ENCODE assay signal across 23 cellular contexts in the genomic region with DNA sequence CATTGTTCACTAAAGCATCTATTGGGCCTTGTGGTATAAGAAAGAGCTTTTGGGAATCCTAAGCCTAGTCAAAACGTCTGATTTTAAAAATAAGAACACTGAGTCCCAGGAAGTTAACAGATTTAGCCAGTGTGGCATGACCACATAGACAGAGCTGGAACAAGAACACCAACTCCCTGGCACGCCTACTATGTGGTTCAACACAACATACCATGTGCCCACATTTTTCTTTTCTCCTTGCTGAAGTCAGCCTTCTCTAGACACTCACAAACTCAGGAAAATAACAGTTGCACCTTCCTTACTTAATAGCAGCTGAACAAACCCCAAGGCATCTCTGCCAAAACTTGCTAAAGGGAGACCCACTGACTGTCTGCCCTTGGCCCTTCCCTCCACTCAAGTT.
"Had no signal": no experiment of that assay in that cellular context is flagged by ENCODE, and none has a peak within 500 bp of the region (broad histone marks: within the 10 kb centered on the region; RNA-seq: fewer than 3 reads in every experiment).

No MANE protein-coding gene starts in this region.

- DNase-seq: activated CD4-positive, alpha-beta T cell treated with anti-CD3 and anti-CD28 coated beads for 4 hours; activated CD8-positive, alpha-beta memory T cell treated with anti-CD3 and anti-CD28 coated beads, Interleukin-2, amount 50 U/mL, for 4 hours; activated CD8-positive, alpha-beta T cell treated with anti-CD3 and anti-CD28 coated beads for 36 hours; activated effector memory CD4-positive, alpha-beta T cell treated with anti-CD3 and anti-CD28 coated beads, Interleukin-2, amount 50 U/mL, for 16 hours; activated T-cell treated with anti-CD3 and anti-CD28 coated beads, Interleukin-2, amount 50 U/mL, for 48 hours; adrenal gland; body of pancreas; effector memory CD4-positive, alpha-beta T cell; kidney; left ventricle myocardium inferior; psoas muscle; right lobe of liver; spleen; stimulated activated CD4-positive, alpha-beta T cell treated with anti-CD3 and anti-CD28 coated beads, Interleukin-1b, Interleukin-23, amount 100 ng/mL, for 48 hours; T-helper 17 cell; thyroid gland had no signal

- H3K4me2 ChIP-seq: hepatocyte had no signal

- H2AFZ ChIP-seq: hepatocyte had no signal

- H3K36me3 Mint-ChIP-seq: activated naive CD4-positive, alpha-beta T cell treated with anti-CD3 and anti-CD28 coated beads, Interleukin-2, amount 50 U/mL, for 24 hours; memory B cell; stimulated activated effector memory CD8-positive, alpha-beta T cell treated with anti-CD3 and anti-CD28 coated beads, Interleukin-12 subunit alpha, Interleukin-12 subunit beta, amount 100 ng/mL, for 72 hours had no signal

- H3K9me3 ChIP-seq: adrenal gland, body of pancreas, right lobe of liver, thyroid gland had no signal

- FAIRE-seq: kidney, urothelium cell line had no signal

- H3K27me3 ChIP-seq: adrenal gland, body of pancreas, hepatocyte, right lobe of liver, thyroid gland had no signal

- H3K4me1 Mint-ChIP-seq: activated naive CD4-positive, alpha-beta T cell treated with anti-CD3 and anti-CD28 coated beads, Interleukin-2, amount 50 U/mL, for 24 hours; central memory CD8-positive, alpha-beta T cell; memory B cell; nephron; stimulated activated effector memory CD8-positive, alpha-beta T cell treated with anti-CD3 and anti-CD28 coated beads, Interleukin-12 subunit alpha, Interleukin-12 subunit beta, amount 100 ng/mL, for 72 hours; T-helper 17 cell had no signal

- H3K4me3 ChIP-seq: adrenal gland, body of pancreas, hepatocyte, left ventricle myocardium inferior, psoas muscle, right lobe of liver, spleen, thyroid gland had no signal

- H3K4me3 Mint-ChIP-seq: activated CD8-positive, alpha-beta T cell treated with anti-CD3 and anti-CD28 coated beads for 36 hours; activated naive CD4-positive, alpha-beta T cell treated with anti-CD3 and anti-CD28 coated beads, Interleukin-2, amount 50 U/mL, for 24 hours; central memory CD8-positive, alpha-beta T cell; memory B cell; nephron; stimulated activated effector memory CD8-positive, alpha-beta T cell treated with anti-CD3 and anti-CD28 coated beads, Interleukin-12 subunit alpha, Interleukin-12 subunit beta, amount 100 ng/mL, for 72 hours; T-helper 17 cell had no signal

- H3K4me1 ChIP-seq: adrenal gland, body of pancreas, left ventricle myocardium inferior, psoas muscle, right lobe of liver, spleen, thyroid gland had no signal

- H3K36me3 ChIP-seq: adrenal gland, left ventricle myocardium inferior, right lobe of liver, spleen, thyroid gland had no signal

- H3K27ac Mint-ChIP-seq: activated CD8-positive, alpha-beta T cell treated with anti-CD3 and anti-CD28 coated beads for 36 hours; activated naive CD4-positive, alpha-beta T cell treated with anti-CD3 and anti-CD28 coated beads, Interleukin-2, amount 50 U/mL, for 24 hours; memory B cell; nephron; stimulated activated effector memory CD8-positive, alpha-beta T cell treated with anti-CD3 and anti-CD28 coated beads, Interleukin-12 subunit alpha, Interleukin-12 subunit beta, amount 100 ng/mL, for 72 hours; T-helper 17 cell had no signal

- H3K27ac ChIP-seq: adrenal gland, body of pancreas, hepatocyte, left ventricle myocardium inferior, psoas muscle, right lobe of liver, spleen, thyroid gland had no signal

- H3K79me2 ChIP-seq: hepatocyte had no signal
